ENCODE assay signal across 14 cellular contexts in the genomic region with DNA sequence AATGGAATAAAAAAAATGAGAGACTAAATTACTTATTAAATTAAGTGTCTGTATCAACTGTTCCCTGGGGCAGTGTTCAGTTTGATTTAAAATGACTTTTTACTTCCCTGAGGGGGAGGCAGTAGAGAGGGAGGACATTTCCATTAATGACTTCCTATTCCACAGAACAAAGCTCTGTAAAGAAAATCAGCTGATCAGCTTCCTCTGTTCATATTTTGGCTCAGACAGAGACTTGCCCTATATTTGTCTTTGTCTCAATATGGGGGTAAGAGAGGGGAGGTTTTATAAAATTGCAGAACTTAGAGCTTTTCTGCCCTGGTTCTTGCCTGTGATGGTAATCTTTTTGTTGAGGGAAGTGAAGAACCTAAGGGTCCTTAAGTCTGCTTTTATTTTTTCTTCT. TPM values are rescaled to one million over a fixed set of nuclear protein-coding genes. Genes with fewer than 3 reads are reported as not detected.
DNase-seq lines count a peak whose midpoint lies in the region; ATAC-seq and TF ChIP-seq lines count a peak whose summit lies in the region.
"Had no signal": no experiment of that assay in that cellular context is flagged by ENCODE, and none has a peak within 500 bp of the region (broad histone marks: within the 10 kb centered on the region; RNA-seq: fewer than 3 reads in every experiment).

No MANE protein-coding gene starts in this region.

- peaks cover 8% of the 10 kb centered on the region for H3K4me1 Mint-ChIP-seq in nephron
- H3K4me1 Mint-ChIP-seq in activated CD8-positive, alpha-beta memory T cell treated with anti-CD3 and anti-CD28 coated beads, Interleukin-2, amount 10 ng/mL, durations not matched to agents 7 days and 5 days = peaks cover 10% of the 10 kb centered on the region

- DNase-seq in NCI-H1417 (lab: John Stamatoyannopoulos, UW) = peak in 2 of 3 experiments; percentile 11 to 50
- no peak for DNase-seq in NCI-H1417 treated with DMSO at 0.1 percent for 48 hours (lab: John Stamatoyannopoulos, UW)
- peak; percentile 60 for DNase-seq in OCI-M1 (lab: John Stamatoyannopoulos, UW)
- no peak for DNase-seq in GDM1 (lab: John Stamatoyannopoulos, UW)
- no peak for DNase-seq in activated CD8-positive, alpha-beta memory T cell treated with anti-CD3 and anti-CD28 coated beads, Interleukin-2, amount 10 ng/mL, durations not matched to agents 7 days and 5 days
- DNase-seq: 8988T; activated CD4-positive, CD25-positive, alpha-beta regulatory T cell treated with anti-CD3 and anti-CD28 coated beads, Interleukin-2, amount 50 U/mL, for 72 hours; effector memory CD4-positive, alpha-beta T cell; islet precursor cell; NCI-H2171 had no signal

- TF ChIP-seq CTCF in nephron (IDR thresholded peaks at IDR 0.05; ENCODE audit: unreplicated experiment in 3 of 3) = no peak

- no peak overlapping the region for H3K4me3 Mint-ChIP-seq in nephron
- H3K4me3 Mint-ChIP-seq in activated CD8-positive, alpha-beta memory T cell treated with anti-CD3 and anti-CD28 coated beads, Interleukin-2, amount 10 ng/mL, durations not matched to agents 7 days and 5 days = no peak overlapping the region

- H3K36me3 Mint-ChIP-seq in nephron (ENCODE audit: low read depth) = peaks cover 43% of the 10 kb centered on the region
- peaks cover 29% of the 10 kb centered on the region for H3K36me3 Mint-ChIP-seq in activated CD8-positive, alpha-beta memory T cell treated with anti-CD3 and anti-CD28 coated beads, Interleukin-2, amount 10 ng/mL, durations not matched to agents 7 days and 5 days

- CTCF ChIA-PET in activated CD8-positive, alpha-beta memory T cell treated with anti-CD3 and anti-CD28 coated beads, Interleukin-2, amount 10 ng/mL, durations not matched to agents 7 days and 5 days (lab: Charles Lee) = no interaction called here

- no peaks in the 10 kb centered on the region for H3K9me3 Mint-ChIP-seq in nephron
- no peaks in the 10 kb centered on the region for H3K9me3 Mint-ChIP-seq in activated CD8-positive, alpha-beta memory T cell treated with anti-CD3 and anti-CD28 coated beads, Interleukin-2, amount 10 ng/mL, durations not matched to agents 7 days and 5 days (ENCODE audit: low read depth)

- peak overlapping the region; percentile 64 to 88 (median 82) for H3K27ac Mint-ChIP-seq in nephron
- no peak overlapping the region for H3K27ac Mint-ChIP-seq in activated CD8-positive, alpha-beta memory T cell treated with anti-CD3 and anti-CD28 coated beads, Interleukin-2, amount 10 ng/mL, durations not matched to agents 7 days and 5 days

- H3K27me3 Mint-ChIP-seq in nephron (ENCODE audit: low read depth) = no peaks in the 10 kb centered on the region
- H3K27me3 Mint-ChIP-seq in activated CD8-positive, alpha-beta memory T cell treated with anti-CD3 and anti-CD28 coated beads, Interleukin-2, amount 10 ng/mL, durations not matched to agents 7 days and 5 days = no peaks in the 10 kb centered on the region

- peak; percentile 37 for ATAC-seq in esophagus mucosa
- ATAC-seq in GM18873 (IDR thresholded peaks at IDR 0.05; ENCODE audit: low FRiP score, unreplicated experiment) = no peak
- ATAC-seq in activated CD8-positive, alpha-beta memory T cell treated with anti-CD3 and anti-CD28 coated beads, Interleukin-2, amount 10 ng/mL, durations not matched to agents 7 days and 5 days = no peak

RNA-seq across cellular contexts. Expression of a gene that starts 8.4 kb away (rescaled TPM):
- not detected for total RNA-seq in esophagus mucosa
- total RNA-seq in activated CD8-positive, alpha-beta memory T cell treated with anti-CD3 and anti-CD28 coated beads, Interleukin-2, amount 10 ng/mL, durations not matched to agents 7 days and 5 days = not detected
- total RNA-seq: M059J had no signal

RNA-seq across cellular contexts. Expression of a gene that starts 45.1 kb away (rescaled TPM):
- 185 TPM for total RNA-seq in esophagus mucosa
- total RNA-seq in activated CD8-positive, alpha-beta memory T cell treated with anti-CD3 and anti-CD28 coated beads, Interleukin-2, amount 10 ng/mL, durations not matched to agents 7 days and 5 days = 100 to 1,000 TPM; 144 to 173 TPM

RNA-seq across cellular contexts. Expression of a gene that starts 49.5 kb away (rescaled TPM):
- total RNA-seq in esophagus mucosa = 1.4 TPM
- total RNA-seq in activated CD8-positive, alpha-beta memory T cell treated with anti-CD3 and anti-CD28 coated beads, Interleukin-2, amount 10 ng/mL, durations not matched to agents 7 days and 5 days = 1 to 10 TPM; 3.9 to 5.9 TPM

Comparison
In these comparisons a context has a peak if more than half of its experiments do, and no peak if none do; other contexts are left out.
1. DNase-seq: peak in NCI-H1417 (2 of 3) and OCI-M1 (single experiment); none in NCI-H1417 treated with DMSO at 0.1 percent for 48 hours (single experiment), GDM1 (single experiment) and activated CD8-positive, alpha-beta memory T cell treated with anti-CD3 and anti-CD28 coated beads, Interleukin-2, amount 10 ng/mL, durations not matched to agents 7 days and 5 days (single experiment).